Comparison of ENCODE assay signal across 10 cellular contexts in genomic region chr6:29602564-29603361, GRCh38. TPM values are rescaled to one million over a fixed set of nuclear protein-coding genes. Genes with fewer than 3 reads are reported as not detected.
DNase-seq lines count a peak whose midpoint lies in the region; ATAC-seq, FAIRE-seq and TF ChIP-seq lines count a peak whose summit lies in the region.
"Had no signal": no experiment of that assay in that cellular context is flagged by ENCODE, and none has a peak within 500 bp of the region (broad histone marks: within the 10 kb centered on the region; RNA-seq: fewer than 3 reads in every experiment).

No MANE protein-coding gene starts in this region.

- DNase-seq in stimulated activated CD4-positive, alpha-beta T cell treated with anti-CD3 and anti-CD28 coated beads, Interleukin-15, amount 100 ng/mL, for 24 hours: peak; percentile 15
- no peak for DNase-seq in stimulated activated CD4-positive, alpha-beta T cell treated with anti-CD3 and anti-CD28 coated beads, Interleukin-4, amount 100 ng/mL, for 24 hours
- DNase-seq in NCI-H460 (ENCODE audit: extremely low read depth, low read depth): peak; percentile 14
- peak; percentile 67 for DNase-seq in choroid plexus epithelial cell (ENCODE audit: low read depth)
- peak; percentile 47 for DNase-seq in urothelium cell line (ENCODE audit: low spot score)
- DNase-seq in middle frontal gyrus (ENCODE audit: extremely low spot score, low spot score): no peak
- DNase-seq in NOMO-1 (lab: John Stamatoyannopoulos, UW; ENCODE audit: unreplicated experiment in 2 of 2): no peak
- DNase-seq: activated effector memory CD4-positive, alpha-beta T cell treated with Interleukin-2 at 50 U/mL for 16 hours had no signal

- TF ChIP-seq CTCF in choroid plexus epithelial cell (conservative IDR thresholded peaks at IDR 0.05; ENCODE audit: low read depth, low read length): peak; percentile 60

- no peak for ATAC-seq in esophagus mucosa

- no peak overlapping the region for H3K4me3 ChIP-seq in choroid plexus epithelial cell (ENCODE audit: low read depth, low read length)
- H3K4me3 ChIP-seq: lung had no signal

- FAIRE-seq in urothelium cell line (lab: Jason Lieb, UNC): no peak

RNA-seq across cellular contexts. Expression of gene OR2H2, which starts 17.8 kb away (rescaled TPM):
- total RNA-seq in NCI-H460 (2014; rRNA removed; shearing (Covaris generic)): not detected in 2 replicates
- not detected in 2 replicates for polyA plus RNA-seq in NCI-H460 (2014; cell fraction: nucleus; rRNA removed)
- not detected for total RNA-seq in esophagus mucosa
- total RNA-seq: lung had no signal
- polyA plus RNA-seq: lung had no signal

RNA-seq across cellular contexts. Expression of gene GABBR1, which starts 30.2 kb away (rescaled TPM):
- total RNA-seq in NCI-H460 (2014; rRNA removed; shearing (Covaris generic)): 5.7 and 6.1 TPM in 2 replicates
- 26.2 and 28.8 TPM in 2 replicates for polyA plus RNA-seq in NCI-H460 (2014; cell fraction: nucleus; rRNA removed)
- total RNA-seq in esophagus mucosa: 7.7 TPM

RNA-seq across cellular contexts. Expression of gene UBD, which starts 43.2 kb away (rescaled TPM):
- total RNA-seq in NCI-H460 (2014; rRNA removed; shearing (Covaris generic)): not detected in 2 replicates
- polyA plus RNA-seq in NCI-H460 (2014; cell fraction: nucleus; rRNA removed): not detected in 2 replicates
- 1.00 TPM for total RNA-seq in esophagus mucosa

RNA-seq across cellular contexts. Expression of gene MOG, which starts 54.1 kb away (rescaled TPM):
- total RNA-seq in NCI-H460 (2014; rRNA removed; shearing (Covaris generic)): not detected in 2 replicates
- not detected in 2 replicates for polyA plus RNA-seq in NCI-H460 (2014; cell fraction: nucleus; rRNA removed)
- total RNA-seq in esophagus mucosa: not detected
- total RNA-seq: lung had no signal
- polyA plus RNA-seq: lung had no signal

Comparison
In these comparisons a context has a peak if more than half of its experiments do, and no peak if none do; other contexts are left out.
1. DNase-seq: peak in stimulated activated CD4-positive, alpha-beta T cell treated with anti-CD3 and anti-CD28 coated beads, Interleukin-15, amount 100 ng/mL, for 24 hours (single experiment), NCI-H460 (single experiment), choroid plexus epithelial cell (single experiment) and urothelium cell line (single experiment); none in stimulated activated CD4-positive, alpha-beta T cell treated with anti-CD3 and anti-CD28 coated beads, Interleukin-4, amount 100 ng/mL, for 24 hours (single experiment), middle frontal gyrus (single experiment) and NOMO-1 (0 of 2).